Comparison of ENCODE assay signal across 8 cellular contexts in the genomic region with DNA sequence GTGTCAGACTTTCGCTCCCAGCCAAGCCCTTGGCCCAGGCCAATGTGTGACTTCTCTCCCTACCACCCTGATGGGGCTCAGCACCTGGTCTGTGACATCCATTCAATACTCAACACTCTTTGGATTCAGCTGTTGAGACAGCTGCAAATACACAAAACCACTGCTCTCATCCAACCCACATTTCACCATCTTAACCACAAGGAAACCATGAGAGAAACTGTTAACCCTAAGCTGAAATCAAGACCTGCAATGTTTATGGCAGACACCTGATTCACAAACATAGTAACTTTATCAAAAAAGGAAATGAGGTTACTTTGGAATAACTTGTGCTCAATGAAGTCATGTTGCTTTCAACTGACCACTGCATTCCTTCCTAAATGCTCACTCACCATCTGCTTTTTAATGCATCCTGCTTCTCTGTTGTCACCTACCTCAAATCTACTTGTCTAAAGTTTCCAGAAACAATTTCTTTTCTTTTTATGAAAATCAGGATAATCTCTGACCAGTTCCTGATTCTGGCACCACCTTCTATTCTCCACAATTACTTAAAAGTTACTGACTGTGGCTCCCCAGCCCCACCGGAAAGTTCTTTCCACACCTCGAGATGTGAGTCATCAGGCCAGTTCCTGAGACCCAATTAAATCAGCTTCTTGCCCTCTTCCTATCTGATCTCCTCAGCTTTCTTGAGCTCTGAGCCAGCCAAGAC.
DNase-seq lines count a peak whose midpoint lies in the region; ATAC-seq, FAIRE-seq and TF ChIP-seq lines count a peak whose summit lies in the region.

No MANE protein-coding gene starts in this region.

- H3K4me1 ChIP-seq in psoas muscle (no peaks in the 10 kb centered on the region), kidney (ENCODE audit: control insufficient read depth in 1 of 2, insufficient read depth in 1 of 2, low read depth in 1 of 2, low read length in 2 of 2) (no peaks in the 10 kb centered on the region)

- no peaks in the 10 kb centered on the region for H3K9me3 ChIP-seq in psoas muscle
- no peaks in the 10 kb centered on the region for H3K9me3 ChIP-seq in kidney (ENCODE audit: control insufficient read depth in 1 of 2, low read length in 2 of 2)

- peaks cover 21% of the 10 kb centered on the region for H3K27me3 Mint-ChIP-seq in activated naive CD8-positive, alpha-beta T cell treated with anti-CD3 and anti-CD28 coated beads, Interleukin-2, amount 10 ng/mL, durations not matched to agents 7 days and 5 days

- ATAC-seq in activated CD4-positive, CD25-positive, alpha-beta regulatory T cell treated with anti-CD3 and anti-CD28 coated beads, Interleukin-2, amount 50 U/mL, for 24 hours: peak; percentile 14 to 43
- peak; percentile 73 for ATAC-seq in activated naive CD8-positive, alpha-beta T cell treated with anti-CD3 and anti-CD28 coated beads, Interleukin-2, amount 10 ng/mL, durations not matched to agents 7 days and 5 days (ENCODE audit: low read depth)
- peak in 3 of 4 donors; percentile 58 to 73 (median 66) for ATAC-seq in psoas muscle

- intact Hi-C loops in psoas muscle (cut with DNase I): no loop called here
- intact Hi-C loops in kidney (cut with DNase I): no loop called here
- intact Hi-C loops in cardiac septum (cut with DNase I): no loop called here

- TF ChIP-seq CTCF in psoas muscle (IDR thresholded peaks at IDR 0.05) (no peak), kidney (IDR thresholded peaks at IDR 0.05; ENCODE audit: borderline replicate concordance, extremely low read depth, insufficient read depth) (no peak)

- POLR2A ChIA-PET in activated naive CD8-positive, alpha-beta T cell treated with anti-CD3 and anti-CD28 coated beads, Interleukin-2, amount 10 ng/mL, durations not matched to agents 7 days and 5 days (lab: Charles Lee): interaction anchor here (0.5 kb wide), 1 partner anchor 1230 kb away, joined by 8 read pairs; no protein-coding TSS in a partner anchor

- FAIRE-seq in kidney (lab: Jason Lieb, UNC): no peak

- H3K27ac ChIP-seq in psoas muscle: no peak overlapping the region
- no peak overlapping the region for H3K27ac ChIP-seq in kidney (ENCODE audit: low read depth in 2 of 2, low read length in 2 of 2)

- H3K36me3 ChIP-seq in psoas muscle (ENCODE audit: insufficient read depth in 1 of 2, low read depth in 1 of 2) (no peaks in the 10 kb centered on the region), kidney (ENCODE audit: control insufficient read depth in 1 of 2, insufficient read depth in 2 of 2, low read length in 2 of 2) (no peaks in the 10 kb centered on the region)

- DNase-seq in activated CD4-positive, CD25-positive, alpha-beta regulatory T cell treated with anti-CD3 and anti-CD28 coated beads, Interleukin-2, amount 50 U/mL, for 72 hours: no peak
- DNase-seq in HT1080 (ENCODE audit: low read depth) (peak; percentile 97), psoas muscle (no peak), NCI-H146 treated with DMSO at 0.1 percent for 48 hours (lab: John Stamatoyannopoulos, UW; ENCODE audit: unreplicated experiment) (no peak), kidney (no peak), cardiac septum (ENCODE audit: low spot score) (no peak)
- DNase-seq in activated naive CD8-positive, alpha-beta T cell treated with anti-CD3 and anti-CD28 coated beads, Interleukin-2, amount 10 ng/mL, durations not matched to agents 7 days and 5 days: no peak

- H3K4me3 ChIP-seq in psoas muscle (no peak overlapping the region), kidney (ENCODE audit: low read length in 2 of 2) (no peak overlapping the region)

- H3K36me3 Mint-ChIP-seq in activated naive CD8-positive, alpha-beta T cell treated with anti-CD3 and anti-CD28 coated beads, Interleukin-2, amount 10 ng/mL, durations not matched to agents 7 days and 5 days: no peaks in the 10 kb centered on the region

- peaks cover 0 to 18% (median 0%) of the 10 kb centered on the region in 3 donors for H3K27me3 ChIP-seq in psoas muscle (ENCODE audit: insufficient read depth in 3 of 3, low read length in 2 of 3)

- no peaks in the 10 kb centered on the region for H3K9me3 Mint-ChIP-seq in activated naive CD8-positive, alpha-beta T cell treated with anti-CD3 and anti-CD28 coated beads, Interleukin-2, amount 10 ng/mL, durations not matched to agents 7 days and 5 days

- WGBS in psoas muscle, 3 donors: 61 to 73% (median 73%) methylated on average over 3 of the region's 3 CpGs

- no peak overlapping the region for H3K27ac Mint-ChIP-seq in activated naive CD8-positive, alpha-beta T cell treated with anti-CD3 and anti-CD28 coated beads, Interleukin-2, amount 10 ng/mL, durations not matched to agents 7 days and 5 days

- H3K4me3 Mint-ChIP-seq in activated naive CD8-positive, alpha-beta T cell treated with anti-CD3 and anti-CD28 coated beads, Interleukin-2, amount 10 ng/mL, durations not matched to agents 7 days and 5 days: no peak overlapping the region

- peaks cover 11% of the 10 kb centered on the region for H3K4me1 Mint-ChIP-seq in activated naive CD8-positive, alpha-beta T cell treated with anti-CD3 and anti-CD28 coated beads, Interleukin-2, amount 10 ng/mL, durations not matched to agents 7 days and 5 days

- no peak overlapping the region for H3K9ac ChIP-seq in kidney (ENCODE audit: low read length in 2 of 2)
